In the genomic region with DNA sequence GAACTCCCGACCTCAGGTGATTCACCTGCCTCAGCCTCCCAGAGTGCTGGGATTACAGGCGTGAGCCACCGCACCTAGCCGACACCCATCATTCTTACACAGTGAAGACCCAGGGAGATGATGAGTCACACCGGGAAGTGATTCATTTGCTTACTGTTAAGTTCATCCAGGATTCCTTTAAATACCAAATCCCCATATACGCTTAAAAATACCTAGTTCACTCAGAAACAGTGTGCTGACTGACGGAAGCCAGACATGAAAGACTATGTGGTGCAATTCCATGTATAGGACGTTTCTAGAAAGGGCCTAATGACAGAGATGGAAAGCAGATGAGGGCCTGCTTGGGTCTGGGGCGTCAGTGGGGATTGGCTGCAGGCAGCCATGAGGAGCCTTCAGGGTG, we compare ENCODE assay signal across 12 cellular contexts.
DNase-seq lines count a peak whose midpoint lies in the region; ATAC-seq and TF ChIP-seq lines count a peak whose summit lies in the region.
"Had no signal": no experiment of that assay in that cellular context is flagged by ENCODE, and none has a peak within 500 bp of the region (broad histone marks: within the 10 kb centered on the region; RNA-seq: fewer than 3 reads in every experiment).

No MANE protein-coding gene starts in this region.

- in situ Hi-C loops in Panc1 (cut with HindIII; ENCODE audit: low pct_unique_long_range_greater_than_20kb, low sequenced_read_pairs): no loop called here

- TF ChIP-seq CTCF in Panc1 (IDR thresholded peaks at IDR 0.05) (no peak), endodermal cell (conservative IDR thresholded peaks at IDR 0.05) (no peak), osteocyte (IDR thresholded peaks at IDR 0.05) (no peak), ovary (IDR thresholded peaks at IDR 0.05) (no peak)

- no peaks in the 10 kb centered on the region for H3K36me3 ChIP-seq in Panc1 (ENCODE audit: control insufficient read depth, insufficient read depth, low read length)
- H3K36me3 ChIP-seq in endodermal cell (ENCODE audit: control insufficient read depth, insufficient read depth, low read length): no peaks in the 10 kb centered on the region
- no peaks in the 10 kb centered on the region for H3K36me3 ChIP-seq in ovary
- H3K36me3 ChIP-seq: pancreas had no signal

- peaks cover 4% of the 10 kb centered on the region for H3K27me3 Mint-ChIP-seq in activated CD8-positive, alpha-beta memory T cell treated with anti-CD3 and anti-CD28 coated beads, Interleukin-2, amount 10 ng/mL, durations not matched to agents 7 days and 5 days
- H3K27me3 Mint-ChIP-seq in endodermal cell (ENCODE audit: insufficient read depth): no peaks in the 10 kb centered on the region
- no peaks in the 10 kb centered on the region for H3K27me3 Mint-ChIP-seq in osteocyte (ENCODE audit: unreplicated experiment)
- H3K27me3 Mint-ChIP-seq: brain, IgD-negative memory B cell had no signal

- H3K27me3 ChIP-seq in Panc1 (ENCODE audit: control insufficient read depth, insufficient read depth, low read length) (peaks cover 2% of the 10 kb centered on the region; the same call in 1 of the 2 replicates), endodermal cell (ENCODE audit: control insufficient read depth, insufficient read depth, low read length, poor library complexity, severe bottlenecking) (no peaks in the 10 kb centered on the region), ovary (no peaks in the 10 kb centered on the region)
- H3K27me3 ChIP-seq: pancreas had no signal

- TF ChIP-seq EP300 in ovary (IDR thresholded peaks at IDR 0.05): no peak

- BruUV-seq in Panc1 (replicated peaks; lab: Mats Ljungman, UMichigan): no TSS peak

- TF ChIP-seq POLR2A in ovary (IDR thresholded peaks at IDR 0.05): no peak

- H3K4me1 ChIP-seq in Panc1 (ENCODE audit: control insufficient read depth, insufficient read depth, low read length): no peaks in the 10 kb centered on the region
- H3K4me1 ChIP-seq in endodermal cell (ENCODE audit: control insufficient read depth, insufficient read depth, low read length): no peaks in the 10 kb centered on the region
- H3K4me1 ChIP-seq in ovary (ENCODE audit: insufficient read depth): no peaks in the 10 kb centered on the region
- H3K4me1 ChIP-seq: pancreas had no signal

- H3K9me3 ChIP-seq in Panc1 (ENCODE audit: control insufficient read depth, insufficient read depth, low read depth, low read length) (no peaks in the 10 kb centered on the region), endodermal cell (ENCODE audit: control insufficient read depth, low read length) (no peaks in the 10 kb centered on the region), ovary (no peaks in the 10 kb centered on the region)
- H3K9me3 ChIP-seq: pancreas had no signal

- H3K9me3 Mint-ChIP-seq in activated CD8-positive, alpha-beta memory T cell treated with anti-CD3 and anti-CD28 coated beads, Interleukin-2, amount 10 ng/mL, durations not matched to agents 7 days and 5 days (ENCODE audit: low read depth): no peaks in the 10 kb centered on the region
- H3K9me3 Mint-ChIP-seq in endodermal cell (no peaks in the 10 kb centered on the region), osteocyte (ENCODE audit: unreplicated experiment) (no peaks in the 10 kb centered on the region)

- peaks cover 37% of the 10 kb centered on the region for H3K4me1 Mint-ChIP-seq in activated CD8-positive, alpha-beta memory T cell treated with anti-CD3 and anti-CD28 coated beads, Interleukin-2, amount 10 ng/mL, durations not matched to agents 7 days and 5 days
- no peaks in the 10 kb centered on the region for H3K4me1 Mint-ChIP-seq in endodermal cell
- H3K4me1 Mint-ChIP-seq in osteocyte (ENCODE audit: unreplicated experiment): peaks cover 5% of the 10 kb centered on the region
- H3K4me1 Mint-ChIP-seq: IgD-negative memory B cell had no signal

- DNase-seq in activated CD8-positive, alpha-beta memory T cell treated with anti-CD3 and anti-CD28 coated beads for 24 hours: peak; percentile 33
- no peak for DNase-seq in activated CD8-positive, alpha-beta memory T cell treated with anti-CD3 and anti-CD28 coated beads, Interleukin-2, amount 10 ng/mL, durations not matched to agents 7 days and 5 days
- DNase-seq in Panc1 (ENCODE audit: low read depth, low spot score): peak; percentile 32
- DNase-seq in endodermal cell: peak; percentile 36
- DNase-seq in osteocyte (ENCODE audit: extremely low spot score, unreplicated experiment): peak; percentile 44
- DNase-seq in ovary: no peak
- DNase-seq: NCI-H2081 had no signal

- H3K27ac ChIP-seq in Panc1 (ENCODE audit: low read length) (no peak overlapping the region), endodermal cell (ENCODE audit: low read depth, low read length) (no peak overlapping the region), ovary (no peak overlapping the region)
- H3K27ac ChIP-seq: pancreas had no signal

- no peak overlapping the region for H3K27ac Mint-ChIP-seq in activated CD8-positive, alpha-beta memory T cell treated with anti-CD3 and anti-CD28 coated beads, Interleukin-2, amount 10 ng/mL, durations not matched to agents 7 days and 5 days
- peak overlapping the region; percentile 8 for H3K27ac Mint-ChIP-seq in endodermal cell
- H3K27ac Mint-ChIP-seq in osteocyte (ENCODE audit: unreplicated experiment): no peak overlapping the region
- H3K27ac Mint-ChIP-seq: brain had no signal

- H3K9ac ChIP-seq in endodermal cell (ENCODE audit: extremely low read depth, low read length, poor library complexity, severe bottlenecking): no peak overlapping the region

- WGBS in endodermal cell (ENCODE audit: insufficient coverage in 1 of 2, insufficient read length in 1 of 2), 2 experiments: 92 to 93% methylated on average over 5 to 9 of the region's 9 CpGs
- 88 to 89% (median 89%) methylated on average over 9 of the region's 9 CpGs for WGBS in ovary, 3 donors

- no peak overlapping the region for H3K4me3 Mint-ChIP-seq in activated CD8-positive, alpha-beta memory T cell treated with anti-CD3 and anti-CD28 coated beads, Interleukin-2, amount 10 ng/mL, durations not matched to agents 7 days and 5 days
- H3K4me3 Mint-ChIP-seq in endodermal cell: no peak overlapping the region
- H3K4me3 Mint-ChIP-seq in osteocyte (ENCODE audit: unreplicated experiment): no peak overlapping the region
- H3K4me3 Mint-ChIP-seq: brain had no signal

- CTCF ChIA-PET in activated CD8-positive, alpha-beta memory T cell treated with anti-CD3 and anti-CD28 coated beads, Interleukin-2, amount 10 ng/mL, durations not matched to agents 7 days and 5 days (lab: Charles Lee): no interaction called here
- CTCF ChIA-PET in Panc1 (lab: Charles Lee): no interaction called here

- H3K4me3 ChIP-seq in Panc1 (ENCODE audit: low read depth in 2 of 2, low read length in 2 of 2) (no peak overlapping the region), endodermal cell (ENCODE audit: low read length) (no peak overlapping the region), ovary (no peak overlapping the region)
- H3K4me3 ChIP-seq: pancreas had no signal

- ATAC-seq in activated CD8-positive, alpha-beta memory T cell treated with anti-CD3 and anti-CD28 coated beads, Interleukin-2, amount 10 ng/mL, durations not matched to agents 7 days and 5 days: no peak
- ATAC-seq in Panc1 (0 out of 2 replicates have a peak, but pooled peaks have one; percentile 60), GM19452 (IDR thresholded peaks at IDR 0.05; ENCODE audit: unreplicated experiment) (no peak), GM21526 (IDR thresholded peaks at IDR 0.05; ENCODE audit: low FRiP score, unreplicated experiment) (no peak)
- ATAC-seq: pancreas had no signal

- H3K36me3 Mint-ChIP-seq in activated CD8-positive, alpha-beta memory T cell treated with anti-CD3 and anti-CD28 coated beads, Interleukin-2, amount 10 ng/mL, durations not matched to agents 7 days and 5 days: peaks cover 2% of the 10 kb centered on the region
- peaks cover 2% of the 10 kb centered on the region for H3K36me3 Mint-ChIP-seq in endodermal cell (ENCODE audit: low read depth)
- no peaks in the 10 kb centered on the region for H3K36me3 Mint-ChIP-seq in osteocyte (ENCODE audit: unreplicated experiment)
- H3K36me3 Mint-ChIP-seq: IgD-negative memory B cell had no signal

- intact Hi-C loops in Panc1 (cut with micrococcal nuclease; ENCODE audit: unreplicated experiment): no loop called here
- intact Hi-C loops in ovary (cut with DNase I): no loop called here

- POLR2A ChIA-PET in Panc1 (lab: Charles Lee): no interaction called here

Comparison
In these comparisons a context has a peak if more than half of its experiments do, and no peak if none do; other contexts are left out.
1. DNase-seq: peak in activated CD8-positive, alpha-beta memory T cell treated with anti-CD3 and anti-CD28 coated beads for 24 hours (single experiment), Panc1 (single experiment), endodermal cell (single experiment) and osteocyte (single experiment); none in activated CD8-positive, alpha-beta memory T cell treated with anti-CD3 and anti-CD28 coated beads, Interleukin-2, amount 10 ng/mL, durations not matched to agents 7 days and 5 days (single experiment) and ovary (0 of 5).